ENCODE assay signal across 10 cellular contexts in genomic region chr16:66020642-66021041, GRCh38.
DNase-seq lines count a peak whose midpoint lies in the region; ATAC-seq and TF ChIP-seq lines count a peak whose summit lies in the region.
"Had no signal": no experiment of that assay in that cellular context is flagged by ENCODE, and none has a peak within 500 bp of the region (broad histone marks: within the 10 kb centered on the region; RNA-seq: fewer than 3 reads in every experiment).

No MANE protein-coding gene starts in this region.

- H3K27ac ChIP-seq in endodermal cell (ENCODE audit: low read depth, low read length) (no peak overlapping the region), uterus (no peak overlapping the region)
- H3K27ac ChIP-seq: suprapubic skin had no signal

- TF ChIP-seq POLR2A in uterus (IDR thresholded peaks at IDR 0.05) = no peak

- peak; percentile 58 for DNase-seq in GM03348 (ENCODE audit: low spot score)
- DNase-seq in endodermal cell = no peak
- no peak for DNase-seq in activated gamma-delta T cell (lab: John Stamatoyannopoulos, UW)
- no peak for DNase-seq in NCI-H2029 (lab: John Stamatoyannopoulos, UW)
- no peak for DNase-seq in uterus
- no peak for DNase-seq in hypothalamus (lab: John Stamatoyannopoulos, UW)

- H3K4me3 ChIP-seq in endodermal cell (ENCODE audit: low read length) (peak overlapping the region; percentile 26), uterus (no peak overlapping the region)
- H3K4me3 ChIP-seq: suprapubic skin had no signal

- H3K4me1 ChIP-seq in endodermal cell (ENCODE audit: control insufficient read depth, insufficient read depth, low read length) (no peaks in the 10 kb centered on the region), uterus (no peaks in the 10 kb centered on the region)
- H3K4me1 ChIP-seq: suprapubic skin had no signal

- peaks cover 8% of the 10 kb centered on the region for H3K36me3 Mint-ChIP-seq in endodermal cell (ENCODE audit: low read depth)

- ATAC-seq in GM19035 (IDR thresholded peaks at IDR 0.05; ENCODE audit: unreplicated experiment) (peak; percentile 58), HG03439 (IDR thresholded peaks at IDR 0.05; ENCODE audit: unreplicated experiment) (peak; percentile 77)
- ATAC-seq: WTC11 had no signal

- H3K27me3 ChIP-seq in endodermal cell (ENCODE audit: control insufficient read depth, insufficient read depth, low read length, poor library complexity, severe bottlenecking) (no peaks in the 10 kb centered on the region), uterus (no peaks in the 10 kb centered on the region)
- H3K27me3 ChIP-seq: suprapubic skin had no signal

- H3K36me3 ChIP-seq in endodermal cell (ENCODE audit: control insufficient read depth, insufficient read depth, low read length) (peaks cover 3% of the 10 kb centered on the region), uterus (no peaks in the 10 kb centered on the region)
- H3K36me3 ChIP-seq: suprapubic skin had no signal

- peaks cover 4% of the 10 kb centered on the region for H3K4me1 Mint-ChIP-seq in endodermal cell

- H3K9me3 Mint-ChIP-seq in endodermal cell = peaks cover 38% of the 10 kb centered on the region

- no peak overlapping the region for H3K4me3 Mint-ChIP-seq in endodermal cell
- H3K4me3 Mint-ChIP-seq: WTC11 had no signal

- peaks cover 48% of the 10 kb centered on the region for H3K9me3 ChIP-seq in endodermal cell (ENCODE audit: control insufficient read depth, low read length)
- peaks cover 0 to 4% of the 10 kb centered on the region in 2 donors for H3K9me3 ChIP-seq in uterus
- H3K9me3 ChIP-seq: suprapubic skin had no signal

- H3K27me3 Mint-ChIP-seq in endodermal cell (ENCODE audit: insufficient read depth) = no peaks in the 10 kb centered on the region

- H3K9ac ChIP-seq in endodermal cell (ENCODE audit: extremely low read depth, low read length, poor library complexity, severe bottlenecking) = no peak overlapping the region

- TF ChIP-seq CTCF in endodermal cell (conservative IDR thresholded peaks at IDR 0.05) (no peak), uterus (IDR thresholded peaks at IDR 0.05) (no peak)

- intact Hi-C loops in uterus (cut with DNase I; ENCODE audit: low total_unique reads) = no loop called here

- no peak overlapping the region for H3K27ac Mint-ChIP-seq in endodermal cell
- H3K27ac Mint-ChIP-seq: WTC11 had no signal
